ENCODE assay signal across 23 cellular contexts in genomic region chr6:64299176-64299575, GRCh38.
"Had no signal": no experiment of that assay in that cellular context is flagged by ENCODE, and none has a peak within 500 bp of the region (broad histone marks: within the 10 kb centered on the region; RNA-seq: fewer than 3 reads in every experiment).

No MANE protein-coding gene starts in this region.

- H3K27me3 ChIP-seq: left lung, right atrium auricular region, sigmoid colon, spleen, suprapubic skin, tibial artery, uterus had no signal

- H3K4me1 ChIP-seq: left lung, lower lobe of right lung, parathyroid adenoma, psoas muscle, right atrium auricular region, sigmoid colon, spleen, suprapubic skin, tibial artery, uterus had no signal

- DNase-seq: hypothalamus; immature natural killer cell; kidney; left colon; left lung; lower lobe of right lung; mammary epithelial cell; mesenchymal stem cell; nucleus accumbens; psoas muscle; sigmoid colon; small intestine; spleen; stimulated activated CD4-positive, alpha-beta T cell treated with anti-CD3 and anti-CD28 coated beads, Interleukin-4, amount 100 ng/mL, for 24 hours; stimulated activated naive CD4-positive, alpha-beta T cell; tibial artery; uterus had no signal

- H3K9ac ChIP-seq: parathyroid adenoma had no signal

- H3K79me2 ChIP-seq: parathyroid adenoma had no signal

- ATAC-seq: left colon; left lung; lower lobe of right lung; naive thymus-derived CD8-positive, alpha-beta T cell; psoas muscle; stimulated activated effector memory CD8-positive, alpha-beta T cell treated with anti-CD3 and anti-CD28 coated beads, Interleukin-12 subunit alpha, Interleukin-12 subunit beta, amount 100 ng/mL, for 72 hours had no signal

- H3K36me3 ChIP-seq: left lung, lower lobe of right lung, right atrium auricular region, sigmoid colon, spleen, suprapubic skin, thoracic aorta, tibial artery, uterus had no signal

- H2AFZ ChIP-seq: parathyroid adenoma had no signal

- H3K4me3 ChIP-seq: left lung, lower lobe of right lung, psoas muscle, right atrium auricular region, sigmoid colon, spleen, suprapubic skin, thoracic aorta, tibial artery, uterus had no signal

- H3K9me3 ChIP-seq: sigmoid colon, suprapubic skin, thoracic aorta, tibial artery, uterus had no signal

- H3K27ac ChIP-seq: left lung, lower lobe of right lung, parathyroid adenoma, psoas muscle, right atrium auricular region, sigmoid colon, spleen, suprapubic skin, thoracic aorta, tibial artery, uterus had no signal
